ENCODE assay signal across 15 cellular contexts in the genomic region with DNA sequence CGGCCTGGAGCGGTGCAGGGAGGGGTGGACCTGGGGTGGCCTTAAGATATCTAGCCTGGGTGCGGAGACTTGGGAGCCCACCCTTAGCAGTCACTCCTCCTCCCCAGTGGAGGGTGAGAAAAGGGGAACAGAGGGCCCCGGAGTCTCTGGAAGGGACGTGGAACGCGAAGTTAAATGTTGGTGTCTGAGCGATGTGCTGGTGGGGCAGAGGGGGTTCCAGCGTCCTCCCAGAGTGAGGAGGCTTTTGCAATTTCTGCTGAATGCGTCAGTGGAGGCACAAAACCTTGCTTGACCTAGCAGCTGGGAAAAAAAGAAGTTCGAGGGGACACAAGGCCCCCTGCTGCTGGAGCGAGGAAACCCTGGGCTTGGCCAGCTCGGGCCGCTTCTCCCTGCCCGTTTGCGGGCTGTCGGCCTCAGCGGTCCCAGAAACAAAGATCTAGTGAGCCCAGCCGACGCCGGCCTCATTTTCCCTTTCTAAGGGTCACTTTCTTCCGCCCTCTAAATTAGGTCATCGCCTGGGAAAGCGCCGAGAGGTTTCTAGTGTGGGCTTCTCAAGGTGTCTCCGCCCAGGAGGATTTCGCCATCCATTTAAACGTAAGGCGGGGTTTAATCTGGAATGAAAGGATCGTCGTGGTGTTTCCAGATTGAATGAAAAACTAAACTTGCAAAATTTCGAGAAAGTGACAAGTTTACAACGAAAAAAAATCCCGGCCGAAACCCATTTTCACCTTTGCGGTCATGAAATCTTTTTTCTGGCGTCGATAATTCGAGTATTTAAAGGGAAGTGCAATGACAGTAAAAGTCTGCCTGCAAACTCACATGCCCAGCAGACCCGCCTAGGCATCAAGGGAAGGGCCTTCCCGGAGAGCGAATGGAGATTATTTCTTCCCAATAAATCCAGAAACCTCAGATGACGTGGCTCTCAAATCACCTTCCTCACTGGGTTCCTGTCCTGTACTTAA. TPM values are rescaled to one million over a fixed set of nuclear protein-coding genes. Genes with fewer than 3 reads are reported as not detected.
DNase-seq lines count a peak whose midpoint lies in the region; FAIRE-seq and TF ChIP-seq lines count a peak whose summit lies in the region.
"Had no signal": no experiment of that assay in that cellular context is flagged by ENCODE, and none has a peak within 500 bp of the region (broad histone marks: within the 10 kb centered on the region; RNA-seq: fewer than 3 reads in every experiment).

No MANE protein-coding gene starts in this region.

- H3K4me3 Mint-ChIP-seq in IgD-negative memory B cell (peak overlapping the region in 3 of 4 donors; percentile 39 to 84 (median 65)), glutamatergic neuron (ENCODE audit: unreplicated experiment) (peak overlapping the region; percentile 91), progenitor cell of endocrine pancreas (ENCODE audit: low read depth) (peak overlapping the region; percentile 41)

- peaks cover 0 to 7% (median 0%) of the 10 kb centered on the region in 3 donors for H3K9me3 Mint-ChIP-seq in IgD-negative memory B cell
- peaks cover 41% of the 10 kb centered on the region for H3K9me3 Mint-ChIP-seq in glutamatergic neuron (ENCODE audit: unreplicated experiment)
- no peaks in the 10 kb centered on the region for H3K9me3 Mint-ChIP-seq in progenitor cell of endocrine pancreas (ENCODE audit: low read depth)

- no peak for FAIRE-seq in frontal cortex (lab: Jason Lieb, UNC)
- FAIRE-seq: A204.1, GM18507 had no signal

- H3K4me1 Mint-ChIP-seq in IgD-negative memory B cell (peaks cover 3 to 23% (median 21%) of the 10 kb centered on the region in 3 donors), glutamatergic neuron (ENCODE audit: low read depth, unreplicated experiment) (peaks cover 33% of the 10 kb centered on the region), progenitor cell of endocrine pancreas (ENCODE audit: low read depth) (peaks cover 4% of the 10 kb centered on the region)

- peaks cover 86% of the 10 kb centered on the region for H3K27me3 Mint-ChIP-seq in IgD-negative memory B cell
- peaks cover 41% of the 10 kb centered on the region for H3K27me3 Mint-ChIP-seq in glutamatergic neuron (ENCODE audit: unreplicated experiment)
- peaks cover 97% of the 10 kb centered on the region for H3K27me3 Mint-ChIP-seq in progenitor cell of endocrine pancreas

- DNase-seq in activated CD4-positive, alpha-beta T cell treated with anti-CD3 and anti-CD28 coated beads for 48 hours = peak; percentile 9
- no peak for DNase-seq in activated CD4-positive, alpha-beta T cell treated with anti-CD3 and anti-CD28 coated beads, Interleukin-2, amount 50 U/mL, for 4 hours
- DNase-seq in glutamatergic neuron (peak; percentile 64), progenitor cell of endocrine pancreas (ENCODE audit: low spot score, unreplicated experiment) (peak; percentile 24), frontal cortex (ENCODE audit: low spot score in 2 of 2) (no peak), NCI-H2029 (lab: John Stamatoyannopoulos, UW) (no peak), mesenteric fat pad (ENCODE audit: low spot score) (no peak)
- DNase-seq: central memory CD4-positive, alpha-beta T cell; DMS79 treated with DMSO at 0.1 percent for 48 hours; NCI-H748 treated with DMSO at 0.1 percent for 48 hours had no signal

- peak overlapping the region; percentile 71 to 82 (median 80) for H3K27ac Mint-ChIP-seq in IgD-negative memory B cell
- peak overlapping the region; percentile 91 for H3K27ac Mint-ChIP-seq in glutamatergic neuron (ENCODE audit: unreplicated experiment)
- H3K27ac Mint-ChIP-seq in progenitor cell of endocrine pancreas = peak overlapping the region; percentile 13

- TF ChIP-seq CTCF in glutamatergic neuron (IDR thresholded peaks at IDR 0.05; ENCODE audit: partially characterized antibody, unreplicated experiment) (no peak), progenitor cell of endocrine pancreas (IDR thresholded peaks at IDR 0.05; ENCODE audit: unreplicated experiment) (peak; percentile 44)

- H3K36me3 Mint-ChIP-seq in IgD-negative memory B cell (peaks cover 6% of the 10 kb centered on the region), glutamatergic neuron (ENCODE audit: unreplicated experiment) (peaks cover 4% of the 10 kb centered on the region), progenitor cell of endocrine pancreas (ENCODE audit: insufficient read depth) (no peaks in the 10 kb centered on the region)

RNA-seq across cellular contexts. Expression of a gene that starts 4.5 kb away (rescaled TPM):
- not detected for polyA plus RNA-seq in IgD-negative memory B cell
- total RNA-seq in glutamatergic neuron (ENCODE audit: unreplicated experiment) (75.1 TPM), progenitor cell of endocrine pancreas (not detected in 2 replicates), frontal cortex (not detected), mesenteric fat pad (not detected)
- total RNA-seq: lung microvascular endothelial cell, right atrium auricular region had no signal

Comparison
In these comparisons a context has a peak if more than half of its experiments do, and no peak if none do; other contexts are left out.
1. DNase-seq: peak in activated CD4-positive, alpha-beta T cell treated with anti-CD3 and anti-CD28 coated beads for 48 hours (single experiment), glutamatergic neuron (single experiment) and progenitor cell of endocrine pancreas (single experiment); none in activated CD4-positive, alpha-beta T cell treated with anti-CD3 and anti-CD28 coated beads, Interleukin-2, amount 50 U/mL, for 4 hours (0 of 2), frontal cortex (0 of 2), NCI-H2029 (single experiment) and mesenteric fat pad (single experiment).
2. H3K27ac Mint-ChIP-seq: peak in every context shown above with its lines; median percentile 91 in glutamatergic neuron; 80 in IgD-negative memory B cell; 13 in progenitor cell of endocrine pancreas.
3. H3K4me3 Mint-ChIP-seq: peak in every context shown above with its lines; median percentile 91 in glutamatergic neuron; 65 in IgD-negative memory B cell; 41 in progenitor cell of endocrine pancreas.
4. RNA of a gene that starts 4.5 kb away (total RNA-seq): 75.1 TPM in glutamatergic neuron (single experiment); not detected in progenitor cell of endocrine pancreas, not detected in frontal cortex (single experiment) and not detected in mesenteric fat pad (single experiment); every median in the first group is over 10 times any median in the second.